Comparison of ENCODE assay signal across 8 cellular contexts in genomic region chr22:20885557-20886323, GRCh38. TPM values are rescaled to one million over a fixed set of nuclear protein-coding genes. Genes with fewer than 3 reads are reported as not detected.
DNase-seq lines count a peak whose midpoint lies in the region; ATAC-seq and TF ChIP-seq lines count a peak whose summit lies in the region.

No MANE protein-coding gene starts in this region.

- intact Hi-C loops in activated CD4-positive, alpha-beta memory T cell treated with anti-CD3 and anti-CD28 coated beads for 36 hours (cut with micrococcal nuclease) = no loop called here

- no peak overlapping the region for H3K27ac Mint-ChIP-seq in GM23338
- no peak overlapping the region for H3K27ac Mint-ChIP-seq in activated CD4-positive, alpha-beta memory T cell treated with anti-CD3 and anti-CD28 coated beads for 36 hours

- TF ChIP-seq CTCF in GM23338 (conservative IDR thresholded peaks at IDR 0.05; ENCODE audit: low read depth in 2 of 2) (peak; percentile 82 to 98), epithelial cell of esophagus (IDR thresholded peaks at IDR 0.05; ENCODE audit: insufficient read depth, low read depth, low read length, missing control alignments) (peak; percentile 98)

- H4K20me1 ChIP-seq in GM23338 (replicated peaks; ENCODE audit: insufficient read depth) = no peaks in the 10 kb centered on the region; the same call in 1 of the 2 replicates

- H3K36me3 ChIP-seq in GM23338 (ENCODE audit: insufficient read depth) = no peaks in the 10 kb centered on the region; the same call in 1 of the 2 replicates

- peaks cover 11% of the 10 kb centered on the region for H3K27me3 Mint-ChIP-seq in GM23338 (ENCODE audit: insufficient read depth, low read depth, poor library complexity)
- H3K27me3 Mint-ChIP-seq in activated CD4-positive, alpha-beta memory T cell treated with anti-CD3 and anti-CD28 coated beads for 36 hours = no peaks in the 10 kb centered on the region

- ATAC-seq in GM23338 (peak; percentile 100), GM21737 (IDR thresholded peaks at IDR 0.05; ENCODE audit: unreplicated experiment) (no peak)

- no peaks in the 10 kb centered on the region for H3K9me3 Mint-ChIP-seq in GM23338
- no peaks in the 10 kb centered on the region for H3K9me3 Mint-ChIP-seq in activated CD4-positive, alpha-beta memory T cell treated with anti-CD3 and anti-CD28 coated beads for 36 hours

- H3K4me3 Mint-ChIP-seq in GM23338 = no peak overlapping the region
- no peak overlapping the region for H3K4me3 Mint-ChIP-seq in activated CD4-positive, alpha-beta memory T cell treated with anti-CD3 and anti-CD28 coated beads for 36 hours

- no peaks in the 10 kb centered on the region for H3K4me1 ChIP-seq in GM23338 (ENCODE audit: insufficient read depth)

- no peaks in the 10 kb centered on the region for H3K79me2 ChIP-seq in GM23338 (replicated peaks; ENCODE audit: insufficient read depth)

- H3K4me3 ChIP-seq in GM23338 (no peak overlapping the region), epithelial cell of esophagus (ENCODE audit: low read length) (no peak overlapping the region)

- CTCF ChIA-PET in activated CD4-positive, alpha-beta memory T cell treated with anti-CD3 and anti-CD28 coated beads for 36 hours (lab: Charles Lee) = interaction anchor here (0.6 to 1.3 kb wide), 10 partner anchors 18 to 217 kb away, joined by 3 to 7 read pairs (median 4); partner anchors contain the start of genes CRKL, LZTR1 and THAP7

- H3K36me3 Mint-ChIP-seq in GM23338 (ENCODE audit: low read depth) = peaks cover 16% of the 10 kb centered on the region
- H3K36me3 Mint-ChIP-seq in activated CD4-positive, alpha-beta memory T cell treated with anti-CD3 and anti-CD28 coated beads for 36 hours = peaks cover 34% of the 10 kb centered on the region

- H3K9me2 ChIP-seq in GM23338 (ENCODE audit: insufficient read depth) = no peaks in the 10 kb centered on the region

- H3K4me2 ChIP-seq in GM23338 = no peak overlapping the region

- POLR2A ChIA-PET in activated CD4-positive, alpha-beta memory T cell treated with anti-CD3 and anti-CD28 coated beads for 36 hours (lab: Charles Lee) = no interaction called here

- H3K4me1 Mint-ChIP-seq in GM23338 = no peaks in the 10 kb centered on the region
- no peaks in the 10 kb centered on the region for H3K4me1 Mint-ChIP-seq in activated CD4-positive, alpha-beta memory T cell treated with anti-CD3 and anti-CD28 coated beads for 36 hours (ENCODE audit: low read depth)

- DNase-seq in AML-193 (lab: John Stamatoyannopoulos, UW) = peak; percentile 85 to 90
- peak; percentile 92 for DNase-seq in GM23338 (ENCODE audit: low spot score)
- DNase-seq in NCI-H524 treated with DMSO at 0.1 percent for 48 hours (lab: John Stamatoyannopoulos, UW) = peak; percentile 30
- peak; percentile 49 for DNase-seq in activated CD4-positive, alpha-beta memory T cell treated with anti-CD3 and anti-CD28 coated beads for 36 hours
- peak; percentile 82 for DNase-seq in epithelial cell of esophagus (ENCODE audit: low read depth)
- DNase-seq in mesenteric fat pad (ENCODE audit: low spot score) = peak; percentile 90
- peak; percentile 22 for DNase-seq in stimulated activated CD8-positive, alpha-beta memory T cell treated with anti-CD3 and anti-CD28 coated beads, Interleukin-15, amount 100 ng/mL, for 1 hour (ENCODE audit: low read depth)

- H2AFZ ChIP-seq in GM23338 = no peak overlapping the region

- H3F3A ChIP-seq in GM23338 (replicated peaks; ENCODE audit: low read depth) = no peaks in the 10 kb centered on the region

- no peaks in the 10 kb centered on the region for H3K27me3 ChIP-seq in GM23338 (ENCODE audit: insufficient read depth)

- no peak overlapping the region for H3K27ac ChIP-seq in GM23338 (ENCODE audit: low read depth)

TF ChIP-seq in GM23338, 12 proteins besides CTCF, POLR2A, EP300 and RAD21 (continues in another document):
- TF ChIP-seq CREB1 (CRISPR knock-in tag; IDR thresholded peaks at IDR 0.05; ENCODE audit: low read depth) = no peak
- TF ChIP-seq REST (IDR thresholded peaks at IDR 0.05; ENCODE audit: unreplicated experiment) = no peak
- no peak for TF ChIP-seq JUNB (IDR thresholded peaks at IDR 0.05; ENCODE audit: unreplicated experiment)
- no peak for TF ChIP-seq EZH2 (IDR thresholded peaks at IDR 0.05; ENCODE audit: low read depth, unreplicated experiment)

RNA-seq across cellular contexts. Expression of gene SNAP29, which starts 26.9 kb away (rescaled TPM):
- total RNA-seq in GM23338 (2014; rRNA removed; shearing (Covaris generic)) = 8.2 and 10.2 TPM in 2 replicates
- 20.8 and 22.9 TPM in 2 replicates for polyA plus RNA-seq in GM23338 (2016; fragmentation: Nextera tagmentation; extraction: Ambion mirVana)
- total RNA-seq in activated CD4-positive, alpha-beta memory T cell treated with anti-CD3 and anti-CD28 coated beads for 36 hours = 10 to 100 TPM; 28.2 to 29.1 TPM
- total RNA-seq in mesenteric fat pad = 30.8 TPM

RNA-seq across cellular contexts. Expression of gene PI4KA, which starts 27.1 kb away (rescaled TPM):
- total RNA-seq in GM23338 (2014; rRNA removed; shearing (Covaris generic)) = 37.2 and 38.1 TPM in 2 replicates
- polyA plus RNA-seq in GM23338 (2016; fragmentation: Nextera tagmentation; extraction: Ambion mirVana) = 13.0 and 17.1 TPM in 2 replicates
- total RNA-seq in activated CD4-positive, alpha-beta memory T cell treated with anti-CD3 and anti-CD28 coated beads for 36 hours = 10 to 100 TPM; 57.9 to 58.9 TPM
- 79.1 TPM for total RNA-seq in mesenteric fat pad

RNA-seq across cellular contexts. Expression of gene CRKL, which starts 31.5 kb away (rescaled TPM):
- total RNA-seq in GM23338 (2014; rRNA removed; shearing (Covaris generic)) = 97.6 and 104 TPM in 2 replicates
- 39.5 and 40.7 TPM in 2 replicates for polyA plus RNA-seq in GM23338 (2016; fragmentation: Nextera tagmentation; extraction: Ambion mirVana)
- 10 to 100 TPM; 65.1 to 65.7 TPM for total RNA-seq in activated CD4-positive, alpha-beta memory T cell treated with anti-CD3 and anti-CD28 coated beads for 36 hours
- 46.1 TPM for total RNA-seq in mesenteric fat pad

Comparison
In these comparisons a context has a peak if more than half of its experiments do, and no peak if none do; other contexts are left out.
1. DNase-seq: peak in every context shown above with its lines; median percentile 92 in GM23338; 90 in mesenteric fat pad; 88 in AML-193; 82 in epithelial cell of esophagus; 49 in activated CD4-positive, alpha-beta memory T cell treated with anti-CD3 and anti-CD28 coated beads for 36 hours; 30 in NCI-H524 treated with DMSO at 0.1 percent for 48 hours; 22 in stimulated activated CD8-positive, alpha-beta memory T cell treated with anti-CD3 and anti-CD28 coated beads, Interleukin-15, amount 100 ng/mL, for 1 hour.